8 cellular contexts compared by ENCODE assay signal in the genomic region with DNA sequence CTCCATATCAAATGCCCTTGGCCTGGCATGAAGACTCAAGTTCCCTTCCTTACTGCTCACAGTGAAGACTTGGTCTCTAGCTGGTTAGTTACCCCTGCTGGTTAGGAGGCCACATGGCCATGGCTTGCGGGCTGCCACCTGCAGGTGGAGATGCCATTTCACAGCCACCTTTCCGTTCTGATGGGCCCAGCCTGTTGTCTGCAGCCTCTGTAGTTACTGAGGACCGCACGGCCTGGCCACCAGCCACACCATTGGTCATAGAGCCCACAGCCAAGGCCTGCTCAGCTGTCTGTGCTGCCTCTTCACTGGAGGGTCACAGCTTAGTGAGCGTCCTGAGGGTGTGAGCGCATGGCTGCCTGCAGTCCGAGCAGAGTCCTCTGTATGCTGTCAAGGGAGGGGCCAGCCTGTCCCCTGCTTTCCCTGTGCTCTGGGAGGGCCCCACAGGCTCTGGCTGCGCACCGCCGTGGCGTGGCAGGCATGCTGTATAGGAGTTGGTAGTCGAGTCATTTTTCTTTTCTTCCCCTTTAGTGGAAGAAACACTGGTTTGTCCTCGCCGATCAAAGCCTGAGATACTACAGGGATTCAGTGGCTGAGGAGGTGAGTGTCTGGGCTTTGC. TPM values are rescaled to one million over a fixed set of nuclear protein-coding genes. Genes with fewer than 3 reads are reported as not detected.
DNase-seq lines count a peak whose midpoint lies in the region; ATAC-seq, FAIRE-seq and TF ChIP-seq lines count a peak whose summit lies in the region.

No MANE protein-coding gene starts in this region.

- H3K4me2 ChIP-seq in OCI-LY3 (ENCODE audit: low read length) (no peak overlapping the region), osteoblast (ENCODE audit: insufficient read depth, low read length) (no peak overlapping the region)

- intact Hi-C loops in ascending aorta (cut with DNase I), result no loop called here

- H3K9me3 ChIP-seq in OCI-LY3 (ENCODE audit: insufficient read depth, low read length) (no peaks in the 10 kb centered on the region), osteoblast (ENCODE audit: low read depth, low read length) (no peaks in the 10 kb centered on the region), ascending aorta (no peaks in the 10 kb centered on the region)

- no peaks in the 10 kb centered on the region for H4K20me1 ChIP-seq in OCI-LY3 (ENCODE audit: insufficient read depth, low read length)
- peaks cover 29% of the 10 kb centered on the region for H4K20me1 ChIP-seq in osteoblast (ENCODE audit: insufficient read depth, low read length)

- FAIRE-seq in bronchial epithelial cell (lab: Jason Lieb, UNC), result no peak

- H2AFZ ChIP-seq in OCI-LY3 (ENCODE audit: low read depth, low read length), result no peak overlapping the region
- H2AFZ ChIP-seq in osteoblast (ENCODE audit: low read length), result no peak overlapping the region

- no peak overlapping the region for H3K9ac ChIP-seq in OCI-LY3 (ENCODE audit: low read length)

- peaks cover 19% of the 10 kb centered on the region for H3K4me1 ChIP-seq in OCI-LY3 (ENCODE audit: low read length)
- H3K4me1 ChIP-seq in osteoblast (ENCODE audit: insufficient read depth, low read length), result peaks cover 31% of the 10 kb centered on the region
- peaks cover 7 to 9% of the 10 kb centered on the region in 2 donors for H3K4me1 ChIP-seq in ascending aorta

- H3K27ac ChIP-seq in OCI-LY3 (ENCODE audit: low read length) (no peak overlapping the region), osteoblast (ENCODE audit: low read depth, low read length) (peak overlapping the region; percentile 63), ascending aorta (peak overlapping the region in 1 of 2 donors; percentile 4)

- TF ChIP-seq CTCF in OCI-LY3 (IDR thresholded peaks at IDR 0.05; ENCODE audit: low read depth, low read length), result peak; percentile 31
- peak; percentile 40 for TF ChIP-seq CTCF in bronchial epithelial cell (IDR thresholded peaks at IDR 0.05; ENCODE audit: insufficient read depth, low read length, severe bottlenecking)
- peak; percentile 14 for TF ChIP-seq CTCF in osteoblast (IDR thresholded peaks at IDR 0.05; ENCODE audit: extremely low read depth, low read depth, low read length)
- TF ChIP-seq CTCF in ascending aorta (IDR thresholded peaks at IDR 0.05), result no peak

- no peaks in the 10 kb centered on the region for H3K27me3 ChIP-seq in OCI-LY3 (ENCODE audit: low read depth, low read length)
- H3K27me3 ChIP-seq in bronchial epithelial cell (ENCODE audit: control insufficient read depth, insufficient read depth, low read length), result no peaks in the 10 kb centered on the region
- H3K27me3 ChIP-seq in osteoblast (ENCODE audit: insufficient read depth, low read length), result no peaks in the 10 kb centered on the region
- H3K27me3 ChIP-seq in ascending aorta, result no peaks in the 10 kb centered on the region

- H3K79me2 ChIP-seq in OCI-LY3 (ENCODE audit: low read length) (no peaks in the 10 kb centered on the region), osteoblast (ENCODE audit: insufficient read depth, low read length) (peaks cover 12% of the 10 kb centered on the region)

- DNase-seq in DMS53 (lab: John Stamatoyannopoulos, UW), result peak; percentile 36
- DNase-seq in DMS53 treated with DMSO at 0.1 percent for 48 hours (lab: John Stamatoyannopoulos, UW; ENCODE audit: unreplicated experiment), result no peak
- DNase-seq in bronchial epithelial cell (ENCODE audit: low read depth), result no peak
- DNase-seq in osteoblast (ENCODE audit: insufficient read length, low spot score, missing footprints), result peak; percentile 25
- no peak for DNase-seq in NCI-H2227 (lab: John Stamatoyannopoulos, UW; ENCODE audit: unreplicated experiment)
- no peak for DNase-seq in ascending aorta (ENCODE audit: low spot score in 2 of 2)

- H3K36me3 ChIP-seq in OCI-LY3 (replicated peaks; ENCODE audit: low read depth, low read length) (no peaks in the 10 kb centered on the region), bronchial epithelial cell (ENCODE audit: control insufficient read depth, insufficient read depth, low read length) (peaks cover 51% of the 10 kb centered on the region), osteoblast (ENCODE audit: insufficient read depth, low read length) (peaks cover 70% of the 10 kb centered on the region), ascending aorta (peaks cover 57 to 80% of the 10 kb centered on the region in 2 donors)

- ATAC-seq in GM19455 (IDR thresholded peaks at IDR 0.05; ENCODE audit: unreplicated experiment), result no peak

- no peak overlapping the region for H3K4me3 ChIP-seq in OCI-LY3 (ENCODE audit: low read length)
- H3K4me3 ChIP-seq in bronchial epithelial cell (ENCODE audit: low read depth, low read length), result no peak overlapping the region
- H3K4me3 ChIP-seq in osteoblast (ENCODE audit: insufficient read depth, low read length), result no peak overlapping the region
- no peak overlapping the region for H3K4me3 ChIP-seq in ascending aorta

RNA-seq across cellular contexts. Expression of a gene that starts 59.2 kb away (rescaled TPM):
- 3.7 and 4.0 TPM in 2 replicates for total RNA-seq in bronchial epithelial cell
- total RNA-seq in osteoblast, result 1.4 and 2.7 TPM in 2 replicates
- 0.32 TPM for total RNA-seq in ascending aorta

Comparison
In these comparisons a context has a peak if more than half of its experiments do, and no peak if none do; other contexts are left out.
1. DNase-seq: peak in DMS53 (single experiment) and osteoblast (single experiment); none in DMS53 treated with DMSO at 0.1 percent for 48 hours (single experiment), bronchial epithelial cell (single experiment), NCI-H2227 (single experiment) and ascending aorta (0 of 2).
2. CTCF ChIP-seq: peak in OCI-LY3 (single experiment), bronchial epithelial cell (single experiment) and osteoblast (single experiment); none in ascending aorta (0 of 3).